ENCODE assay signal across 15 cellular contexts in the genomic region with DNA sequence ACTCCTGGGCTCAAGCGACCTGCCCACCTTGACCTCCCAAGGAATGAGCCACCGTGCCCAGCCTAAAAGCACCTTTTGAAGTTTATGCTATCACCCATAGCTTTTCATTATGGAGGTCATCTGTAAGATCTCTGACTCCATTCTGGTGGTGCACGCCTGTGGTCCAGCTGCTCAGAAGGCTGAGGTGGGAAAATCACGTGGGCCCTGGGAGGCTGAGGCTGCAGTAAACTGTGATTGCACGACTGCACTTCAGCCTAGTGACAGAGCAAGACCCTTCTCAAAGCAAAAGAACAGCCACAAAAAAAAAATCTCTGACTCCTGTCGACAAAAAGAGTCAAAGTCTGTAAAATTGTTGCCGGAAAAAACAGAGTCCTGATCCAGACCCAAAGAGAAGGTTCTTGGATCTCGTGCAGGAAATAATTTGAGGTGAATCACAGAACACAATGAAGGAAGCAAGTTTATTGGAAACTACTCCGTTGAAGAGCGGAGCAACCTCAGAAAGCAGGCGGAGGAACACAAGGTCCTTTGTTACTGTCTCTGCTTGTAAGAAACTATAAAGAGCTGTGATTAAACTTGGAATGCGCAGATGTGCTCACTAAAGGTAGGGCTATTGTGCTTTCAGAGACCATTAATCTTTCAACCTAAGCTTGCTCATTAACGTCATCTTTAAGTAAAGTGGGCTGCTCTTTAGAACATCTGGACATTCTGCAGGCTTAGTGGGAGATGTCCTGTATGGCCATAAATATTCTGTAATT. TPM values are rescaled to one million over a fixed set of nuclear protein-coding genes. Genes with fewer than 3 reads are reported as not detected.
DNase-seq lines count a peak whose midpoint lies in the region; ATAC-seq and TF ChIP-seq lines count a peak whose summit lies in the region.
"Had no signal": no experiment of that assay in that cellular context is flagged by ENCODE, and none has a peak within 500 bp of the region (broad histone marks: within the 10 kb centered on the region; RNA-seq: fewer than 3 reads in every experiment).

No MANE protein-coding gene starts in this region.

- H3K4me2 ChIP-seq in hepatocyte, result peak overlapping the region; percentile 43
- H3K4me2 ChIP-seq: PC-9 had no signal

- H3K9me3 ChIP-seq in Panc1 (ENCODE audit: control insufficient read depth, insufficient read depth, low read depth, low read length) (no peaks in the 10 kb centered on the region), hepatocyte (ENCODE audit: low read depth) (no peaks in the 10 kb centered on the region), gastrocnemius medialis (no peaks in the 10 kb centered on the region)
- H3K9me3 ChIP-seq: esophagus squamous epithelium had no signal

- H3K4me1 ChIP-seq in Panc1 (ENCODE audit: control insufficient read depth, insufficient read depth, low read length) (no peaks in the 10 kb centered on the region), hepatocyte (ENCODE audit: insufficient read depth) (peaks cover 9% of the 10 kb centered on the region), gastrocnemius medialis (peaks cover 21 to 23% of the 10 kb centered on the region in 2 donors)

- peak overlapping the region; percentile 37 for H3K27ac Mint-ChIP-seq in activated CD4-positive, alpha-beta T cell treated with anti-CD3 and anti-CD28 coated beads for 36 hours
- no peak overlapping the region for H3K27ac Mint-ChIP-seq in stimulated activated naive CD8-positive, alpha-beta T cell treated with anti-CD3 and anti-CD28 coated beads, Interleukin-15, amount 100 ng/mL, for 72 hours

- TF ChIP-seq POLR2A in gastrocnemius medialis (IDR thresholded peaks at IDR 0.05), result no peak

- no peaks in the 10 kb centered on the region for H3K27me3 ChIP-seq in Panc1 (ENCODE audit: control insufficient read depth, insufficient read depth, low read length)
- H3K27me3 ChIP-seq in hepatocyte, result no peaks in the 10 kb centered on the region
- no peaks in the 10 kb centered on the region for H3K27me3 ChIP-seq in gastrocnemius medialis
- H3K27me3 ChIP-seq: esophagus squamous epithelium had no signal

- ATAC-seq in activated CD4-positive, alpha-beta T cell treated with anti-CD3 and anti-CD28 coated beads for 36 hours, result no peak
- ATAC-seq in Panc1 (no peak), gastrocnemius medialis (no peak)
- no peak for ATAC-seq in stimulated activated naive CD8-positive, alpha-beta T cell treated with anti-CD3 and anti-CD28 coated beads, Interleukin-15, amount 100 ng/mL, for 72 hours

- no peaks in the 10 kb centered on the region for H3K27me3 Mint-ChIP-seq in activated CD4-positive, alpha-beta T cell treated with anti-CD3 and anti-CD28 coated beads for 36 hours
- no peaks in the 10 kb centered on the region for H3K27me3 Mint-ChIP-seq in stimulated activated naive CD8-positive, alpha-beta T cell treated with anti-CD3 and anti-CD28 coated beads, Interleukin-15, amount 100 ng/mL, for 72 hours
- H3K27me3 Mint-ChIP-seq: central memory CD8-positive, alpha-beta T cell had no signal

- H3K4me1 Mint-ChIP-seq in activated CD4-positive, alpha-beta T cell treated with anti-CD3 and anti-CD28 coated beads for 36 hours, result peaks cover 17% of the 10 kb centered on the region
- peaks cover 17% of the 10 kb centered on the region for H3K4me1 Mint-ChIP-seq in stimulated activated naive CD8-positive, alpha-beta T cell treated with anti-CD3 and anti-CD28 coated beads, Interleukin-15, amount 100 ng/mL, for 72 hours

- H3K27ac ChIP-seq in Panc1 (ENCODE audit: low read length) (peak overlapping the region; percentile 34; the same call in 1 of the 2 replicates), hepatocyte (peak overlapping the region; percentile 79), gastrocnemius medialis (peak overlapping the region; percentile 27 to 95 (median 84))
- H3K27ac ChIP-seq: esophagus squamous epithelium, PC-9 had no signal

- DNase-seq in activated CD4-positive, alpha-beta T cell treated with anti-CD3 and anti-CD28 coated beads for 36 hours, result no peak
- no peak for DNase-seq in activated CD4-positive, alpha-beta T cell treated with anti-CD3 and anti-CD28 coated beads for 1 hour
- no peak for DNase-seq in Panc1 (ENCODE audit: low read depth, low spot score)
- DNase-seq in hepatocyte (ENCODE audit: low spot score), result no peak
- DNase-seq in gastrocnemius medialis, result no peak
- DNase-seq in SIG-M5 treated with dmso at 0.1 percent for 504 hours (lab: John Stamatoyannopoulos, UW; ENCODE audit: unreplicated experiment), result no peak
- DNase-seq in stimulated activated naive CD8-positive, alpha-beta T cell treated with anti-CD3 and anti-CD28 coated beads, Interleukin-15, amount 100 ng/mL, for 72 hours, result no peak
- DNase-seq in activated CD8-positive, alpha-beta memory T cell treated with anti-CD3 and anti-CD28 coated beads for 24 hours, result no peak
- DNase-seq: activated CD4-positive, alpha-beta T cell treated with anti-CD3 and anti-CD28 coated beads, Interleukin-2, amount 50 U/mL, for 4 hours; activated gamma-delta T cell; DMS153; esophagus squamous epithelium; NCI-H2171 treated with DMSO at 0.1 percent for 48 hours; PC-9 had no signal

- no peak overlapping the region for H3K4me3 Mint-ChIP-seq in activated CD4-positive, alpha-beta T cell treated with anti-CD3 and anti-CD28 coated beads for 36 hours
- H3K4me3 Mint-ChIP-seq in stimulated activated naive CD8-positive, alpha-beta T cell treated with anti-CD3 and anti-CD28 coated beads, Interleukin-15, amount 100 ng/mL, for 72 hours, result no peak overlapping the region
- H3K4me3 Mint-ChIP-seq: central memory CD8-positive, alpha-beta T cell had no signal

- H4K20me1 ChIP-seq in hepatocyte (ENCODE audit: insufficient read depth, poor library complexity, severe bottlenecking), result no peaks in the 10 kb centered on the region

- H3K79me2 ChIP-seq in hepatocyte, result peaks cover 26% of the 10 kb centered on the region

- 55% methylated on average over 13 of the region's 13 CpGs for whole genome bisulfite sequencing in hepatocyte (ENCODE audit: low lambda C conversion rate, missing lambda C conversion rate)

- TF ChIP-seq CTCF in Panc1 (IDR thresholded peaks at IDR 0.05) (no peak), hepatocyte (IDR thresholded peaks at IDR 0.05; ENCODE audit: poor library complexity) (no peak), gastrocnemius medialis (IDR thresholded peaks at IDR 0.05 in 4 of 5, conservative IDR thresholded peaks at IDR 0.05 in 1 of 5) (no peak)

- intact Hi-C loops in activated CD4-positive, alpha-beta T cell treated with anti-CD3 and anti-CD28 coated beads for 36 hours (cut with DNase I, micrococcal nuclease), result no loop called here
- intact Hi-C loops in Panc1 (cut with micrococcal nuclease; ENCODE audit: unreplicated experiment) (loop anchor here (10.0 kb wide), 1 partner anchor 70 kb away; no protein-coding TSS in a partner anchor), gastrocnemius medialis (cut with DNase I; ENCODE audit: low total_unique reads) (loop anchor here (5.0 kb wide), 2 partner anchors 68 to 278 kb away; a partner anchor contains a TSS)

- POLR2A ChIA-PET in activated CD4-positive, alpha-beta T cell treated with anti-CD3 and anti-CD28 coated beads for 36 hours (lab: Charles Lee), result interaction anchor here (0.8 kb wide), 1 partner anchor 14 kb away, joined by 3 read pairs; no protein-coding TSS in a partner anchor
- POLR2A ChIA-PET in Panc1 (lab: Charles Lee), result no interaction called here

- no peaks in the 10 kb centered on the region for H3K9me3 Mint-ChIP-seq in activated CD4-positive, alpha-beta T cell treated with anti-CD3 and anti-CD28 coated beads for 36 hours (ENCODE audit: low read depth)
- H3K9me3 Mint-ChIP-seq in stimulated activated naive CD8-positive, alpha-beta T cell treated with anti-CD3 and anti-CD28 coated beads, Interleukin-15, amount 100 ng/mL, for 72 hours, result no peaks in the 10 kb centered on the region
- H3K9me3 Mint-ChIP-seq: central memory CD8-positive, alpha-beta T cell had no signal

- peak overlapping the region in 1 of 2 experiments; percentile 24; a peak in 1 of 4 replicates for H3K4me3 ChIP-seq in Panc1 (ENCODE audit: low read depth in 2 of 2, low read length in 2 of 2)
- no peak overlapping the region for H3K4me3 ChIP-seq in hepatocyte
- no peak overlapping the region for H3K4me3 ChIP-seq in gastrocnemius medialis
- H3K4me3 ChIP-seq: esophagus squamous epithelium, PC-9 had no signal

- H3K36me3 Mint-ChIP-seq in activated CD4-positive, alpha-beta T cell treated with anti-CD3 and anti-CD28 coated beads for 36 hours (ENCODE audit: low read depth), result peaks cover 13% of the 10 kb centered on the region

- H2AFZ ChIP-seq in hepatocyte, result no peak overlapping the region
- H2AFZ ChIP-seq: PC-9 had no signal

- H3K9me2 ChIP-seq in hepatocyte (replicated peaks; ENCODE audit: insufficient read depth), result no peaks in the 10 kb centered on the region

- in situ Hi-C loops in Panc1 (cut with HindIII; ENCODE audit: low pct_unique_long_range_greater_than_20kb, low sequenced_read_pairs) (no loop called here), gastrocnemius medialis (cut with MboI; ENCODE audit: low sequenced_read_pairs in 4 of 4) (loop anchor here in 3 of 4 donors (5.0 to 10.0 kb wide), 2 partner anchors 60 to 78 kb away; no protein-coding TSS in a partner anchor)

- H3K36me3 ChIP-seq in Panc1 (ENCODE audit: control insufficient read depth, insufficient read depth, low read length), result peaks cover 4% of the 10 kb centered on the region; the same call in 1 of the 2 replicates
- H3K36me3 ChIP-seq in hepatocyte (replicated peaks; ENCODE audit: insufficient read depth, low read depth), result no peaks in the 10 kb centered on the region
- H3K36me3 ChIP-seq in gastrocnemius medialis, result peaks cover 0 to 18% of the 10 kb centered on the region in 2 donors

- BruUV-seq in Panc1 (replicated peaks; lab: Mats Ljungman, UMichigan), result no TSS peak

- CTCF ChIA-PET in activated CD4-positive, alpha-beta T cell treated with anti-CD3 and anti-CD28 coated beads for 36 hours (lab: Charles Lee), result interaction anchor here (0.6 to 2.8 kb wide), 5 partner anchors 14 to 79 kb away, joined by 3 to 8 read pairs (median 3); a partner anchor contains a TSS
- CTCF ChIA-PET in Panc1 (lab: Charles Lee), result interaction anchor here (0.5 to 0.6 kb wide), 2 partner anchors 9 to 1152 kb away, joined by 3 read pairs; no protein-coding TSS in a partner anchor

RNA-seq across cellular contexts. Expression of a gene that starts 2.0 kb away (rescaled TPM):
- 10 to 100 TPM; 29.3 to 32.5 TPM for total RNA-seq in activated CD4-positive, alpha-beta T cell treated with anti-CD3 and anti-CD28 coated beads for 36 hours
- total RNA-seq in Panc1 (2021; ENCODE audit: unreplicated experiment), result 9.3 TPM
- 3.2 TPM for polyA plus RNA-seq in Panc1 (2012; ENCODE audit: insufficient read length)
- total RNA-seq in hepatocyte, result 10.7 and 12.4 TPM in 2 replicates
- 2.2 and 2.9 TPM in 2 replicates for polyA plus RNA-seq in hepatocyte
- total RNA-seq in gastrocnemius medialis, result 1 to 10 TPM; 3.7 to 6.3 (median 5.3) TPM

RNA-seq across cellular contexts. Expression of a gene that starts 22.6 kb away (rescaled TPM):
- total RNA-seq in activated CD4-positive, alpha-beta T cell treated with anti-CD3 and anti-CD28 coated beads for 36 hours, result 100 to 1,000 TPM in 1 of 2 experiments, 10 to 100 TPM in 1; 94.2 to 109 TPM
- 18.4 TPM for total RNA-seq in Panc1 (2021; ENCODE audit: unreplicated experiment)
- 22.3 TPM for polyA plus RNA-seq in Panc1 (2012; ENCODE audit: insufficient read length)
- 402 and 427 TPM in 2 replicates for total RNA-seq in hepatocyte
- polyA plus RNA-seq in hepatocyte, result 401 and 508 TPM in 2 replicates
- total RNA-seq in gastrocnemius medialis, result 1,000 to 10,000 TPM in 3 of 4 donors, 100 to 1,000 TPM in 1; 485 to 1,318 (median 1,176) TPM

RNA-seq across cellular contexts. Expression of a gene that starts 55.5 kb away (rescaled TPM):
- total RNA-seq in activated CD4-positive, alpha-beta T cell treated with anti-CD3 and anti-CD28 coated beads for 36 hours, result 10 to 100 TPM; 42.4 to 53.4 TPM
- total RNA-seq in Panc1 (2021; ENCODE audit: unreplicated experiment) (23.5 TPM), hepatocyte (63.8 and 84.2 TPM in 2 replicates), gastrocnemius medialis (10 to 100 TPM; 65.2 to 70.4 (median 65.5) TPM)
- polyA plus RNA-seq in Panc1 (2012; ENCODE audit: insufficient read length), result 26.5 TPM
- polyA plus RNA-seq in hepatocyte, result 127 and 147 TPM in 2 replicates

Comparison
In these comparisons a context has a peak if more than half of its experiments do, and no peak if none do; other contexts are left out.
1. intact Hi-C loops: an anchor here in Panc1 (10.0 kb wide) and gastrocnemius medialis (5.0 kb wide); none called in activated CD4-positive, alpha-beta T cell treated with anti-CD3 and anti-CD28 coated beads for 36 hours.